ENCODE assay signal across 8 cellular contexts in genomic region chr3:120417272-120417911, GRCh38.
DNase-seq lines count a peak whose midpoint lies in the region; ATAC-seq lines count a peak whose summit lies in the region.

No MANE protein-coding gene starts in this region.

- H3K27ac ChIP-seq in cingulate gyrus (ENCODE audit: low read depth, low read length) (peak overlapping the region; percentile 90), layer of hippocampus (ENCODE audit: low read depth, low read length) (peak overlapping the region; percentile 63)

- no peaks in the 10 kb centered on the region for H3K27me3 ChIP-seq in layer of hippocampus (ENCODE audit: control insufficient read depth, insufficient read depth, low read length)

- ATAC-seq in GM19025 (IDR thresholded peaks at IDR 0.05; ENCODE audit: low read depth, unreplicated experiment), result peak; percentile 100
- peak; percentile 99 for ATAC-seq in HG03354 (IDR thresholded peaks at IDR 0.05; ENCODE audit: poor library complexity, severe bottlenecking, unreplicated experiment)

- peak; percentile 95 for DNase-seq in AG20443 (ENCODE audit: low spot score)
- DNase-seq in NCI-H345 treated with DMSO at 0.1 percent for 48 hours (lab: John Stamatoyannopoulos, UW; ENCODE audit: unreplicated experiment), result peak; percentile 80
- peak; percentile 67 for DNase-seq in activated CD4-positive, alpha-beta T cell treated with anti-CD3 and anti-CD28 coated beads for 1 hour
- DNase-seq in stimulated activated CD4-positive, alpha-beta T cell treated with anti-CD3 and anti-CD28 coated beads, Interleukin-1b, Interleukin-23, amount 100 ng/mL, for 4 hours (ENCODE audit: low read depth in 2 of 2), result peak; percentile 69 to 70

Comparison
In these comparisons a context has a peak if more than half of its experiments do, and no peak if none do; other contexts are left out.
1. Peak in every context shown above with its lines: DNase-seq, ATAC-seq and H3K27ac ChIP-seq.